Comparison of ENCODE assay signal across 8 cellular contexts in the genomic region with DNA sequence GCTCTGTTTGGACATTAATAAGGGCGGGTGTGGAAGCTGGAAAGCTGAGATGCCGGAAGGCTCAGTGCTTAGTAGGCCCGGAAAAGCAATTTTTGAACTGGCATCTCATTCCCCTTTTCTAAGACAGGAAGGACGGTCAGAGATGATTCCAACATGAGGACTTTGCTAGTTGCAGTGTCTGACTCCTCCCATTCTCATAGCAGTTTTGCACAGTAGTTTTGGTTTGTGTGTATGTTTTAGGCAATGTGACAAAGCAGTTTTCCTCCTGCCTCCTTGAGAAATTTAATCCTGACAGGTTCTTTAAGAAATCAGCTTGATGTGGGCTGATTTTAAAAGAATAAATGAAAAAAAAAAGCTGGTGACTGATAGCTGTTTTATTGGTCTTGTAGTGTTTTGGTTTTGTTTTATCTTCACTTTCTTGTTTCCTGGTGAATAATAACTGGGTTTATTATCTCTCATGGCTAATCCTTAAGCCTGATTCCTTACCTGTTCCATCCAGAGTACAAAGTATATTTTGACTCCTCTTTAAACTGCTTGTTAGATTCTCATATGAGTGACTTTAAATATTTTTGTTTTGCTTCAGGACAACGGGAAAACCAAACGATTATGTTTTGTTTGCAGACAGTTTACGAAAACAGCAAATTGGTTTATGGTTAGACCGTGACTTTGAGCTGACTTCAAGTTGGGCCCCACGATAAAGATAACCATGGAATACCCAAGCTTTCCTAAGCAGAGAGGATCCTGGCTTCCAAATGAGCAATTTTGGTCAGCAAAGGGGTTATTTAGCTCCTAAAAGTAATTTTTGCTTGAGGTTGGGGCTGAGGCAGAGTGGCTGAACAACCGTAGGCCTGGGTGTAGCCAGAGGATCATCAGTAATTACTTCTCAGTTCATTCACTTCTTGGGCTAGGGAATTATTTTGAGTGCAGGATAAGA. TPM values are rescaled to one million over a fixed set of nuclear protein-coding genes. Genes with fewer than 3 reads are reported as not detected.
A peak's percentile ranks its signal among the peaks of the same experiment; 100 is the strongest.
DNase-seq lines count a peak whose midpoint lies in the region; ATAC-seq, FAIRE-seq and TF ChIP-seq lines count a peak whose summit lies in the region.

No MANE protein-coding gene starts in this region.

- BruUV-seq in HepG2 (replicated peaks; lab: Mats Ljungman, UMichigan), result no TSS peak

- no peaks in the 10 kb centered on the region for H3K9me3 Mint-ChIP-seq in activated CD8-positive, alpha-beta T cell treated with anti-CD3 and anti-CD28 coated beads, Interleukin-2, amount 10 ng/mL, durations not matched to agents 7 days and 5 days (ENCODE audit: insufficient read depth)

- intact Hi-C loops in HepG2 (cut with micrococcal nuclease; ENCODE audit: unreplicated experiment) (loop anchor here (5.0 kb wide), 2 partner anchors 46 to 124 kb away; no protein-coding TSS in a partner anchor), lower leg skin (cut with DNase I; ENCODE audit: low total_unique reads) (no loop called here)

- TF ChIP-seq CTCF in HEK293 (tag by site-specific recombination; IDR thresholded peaks at IDR 0.05) (no peak), HepG2 (CRISPR knock-in tag; IDR thresholded peaks at IDR 0.05) (no peak), lower leg skin (IDR thresholded peaks at IDR 0.05) (no peak)

- ATAC-seq in activated CD8-positive, alpha-beta T cell treated with anti-CD3 and anti-CD28 coated beads, Interleukin-2, amount 10 ng/mL, durations not matched to agents 7 days and 5 days, result no peak
- no peak for ATAC-seq in HepG2
- ATAC-seq in GM21786 (IDR thresholded peaks at IDR 0.05; ENCODE audit: unreplicated experiment), result no peak

- H3K4me2 ChIP-seq in HepG2 (ENCODE audit: low read depth, low read length), result no peak overlapping the region

- H3K9me3 ChIP-seq in HEK293 (ENCODE audit: control insufficient read depth, insufficient read depth, low read depth, low read length), result no peaks in the 10 kb centered on the region
- no peaks in the 10 kb centered on the region for H3K9me3 ChIP-seq in HepG2 (ENCODE audit: low read length)

- H3K27me3 Mint-ChIP-seq in activated CD8-positive, alpha-beta T cell treated with anti-CD3 and anti-CD28 coated beads, Interleukin-2, amount 10 ng/mL, durations not matched to agents 7 days and 5 days (ENCODE audit: low read depth), result peaks cover 8% of the 10 kb centered on the region

- no peak for TF ChIP-seq RAD21 in HepG2 (CRISPR knock-in tag; IDR thresholded peaks at IDR 0.05)

- peaks cover 39% of the 10 kb centered on the region for H3K36me3 Mint-ChIP-seq in activated CD8-positive, alpha-beta T cell treated with anti-CD3 and anti-CD28 coated beads, Interleukin-2, amount 10 ng/mL, durations not matched to agents 7 days and 5 days (ENCODE audit: low read depth)

- peak; percentile 49 for FAIRE-seq in HepG2 (lab: Jason Lieb, UNC)

- in situ Hi-C loops in HepG2 (cut with HindIII; ENCODE audit: extremely low pct_ligation_motif_present, low pct_unique_long_range_greater_than_20kb), result no loop called here

- H3K36me3 ChIP-seq in HEK293 (ENCODE audit: control insufficient read depth in 2 of 2, insufficient read depth in 1 of 2, low read length in 2 of 2) (no peaks in the 10 kb centered on the region), HepG2 (replicated peaks in 1 of 2; ENCODE audit: control insufficient read depth in 1 of 2, insufficient read depth in 2 of 2, low read length in 2 of 2) (no peaks in the 10 kb centered on the region)

- TF ChIP-seq EP300 in HepG2 (IDR thresholded peaks at IDR 0.05; ENCODE audit: low read depth in 2 of 2, low read length in 2 of 2), result no peak
- TF ChIP-seq EP300 in HepG2 (CRISPR knock-in tag; IDR thresholded peaks at IDR 0.05; ENCODE audit: borderline replicate concordance), result no peak

- H3K27me3 ChIP-seq in HepG2 (ENCODE audit: control insufficient read depth in 1 of 2, insufficient read depth in 2 of 2, low read length in 2 of 2), result peaks cover 3 to 26% of the 10 kb centered on the region in 2 experiments; a peak in 4 of 5 replicates

- TF ChIP-seq POLR2A in HepG2 (IDR thresholded peaks at IDR 0.05; ENCODE audit: insufficient read depth in 1 of 2, low read depth in 2 of 2, low read length in 2 of 2) (no peak), lower leg skin (IDR thresholded peaks at IDR 0.05) (no peak)

- CTCF ChIA-PET in HEK293 (lab: Yijun Ruan, JAX), result interaction anchor here (0.5 to 1.5 kb wide), 3 partner anchors 10 to 126 kb away, joined by 3 to 4 read pairs (median 3); no protein-coding TSS in a partner anchor
- CTCF ChIA-PET in activated CD8-positive, alpha-beta T cell treated with anti-CD3 and anti-CD28 coated beads, Interleukin-2, amount 10 ng/mL, durations not matched to agents 7 days and 5 days (lab: Charles Lee), result interaction anchor here (0.7 to 3.4 kb wide), 15 partner anchors 9 to 125 kb away, joined by 3 to 26 read pairs (median 4); no protein-coding TSS in a partner anchor
- CTCF ChIA-PET in HepG2 (lab: Yijun Ruan, JAX; ENCODE audit: low intra/inter-chr PET ratio, low total read pairs), result no interaction called here

- peak; percentile 39 for DNase-seq in AG08395 (ENCODE audit: low spot score)
- no peak for DNase-seq in activated CD8-positive, alpha-beta T cell treated with anti-CD3 and anti-CD28 coated beads, Interleukin-2, amount 10 ng/mL, durations not matched to agents 7 days and 5 days
- no peak for DNase-seq in HepG2 (ENCODE audit: low spot score)
- no peak for DNase-seq in GF-D8 (lab: John Stamatoyannopoulos, UW)
- no peak for DNase-seq in C1 segment of cervical spinal cord (lab: John Stamatoyannopoulos, UW)
- DNase-seq in lower leg skin (ENCODE audit: low spot score in 2 of 2), result no peak

- 47% methylated on average over 10 of the region's 10 CpGs for WGBS in HepG2 (ENCODE audit: low lambda C conversion rate)
- WGBS in lower leg skin, 2 donors, result 79 to 85% methylated on average over 10 of the region's 10 CpGs

- H3K4me1 ChIP-seq in HEK293 (ENCODE audit: control insufficient read depth, insufficient read depth, low read length) (peaks cover 8% of the 10 kb centered on the region), HepG2 (ENCODE audit: insufficient read depth, low read length) (peaks cover 23% of the 10 kb centered on the region)

- no peaks in the 10 kb centered on the region for H4K20me1 ChIP-seq in HepG2 (ENCODE audit: insufficient read depth, low read length)

- POLR2A ChIA-PET in HEK293 (lab: Yijun Ruan, JAX) (no interaction called here), HepG2 (lab: Yijun Ruan, JAX) (no interaction called here)
- POLR2A ChIA-PET in activated CD8-positive, alpha-beta T cell treated with anti-CD3 and anti-CD28 coated beads, Interleukin-2, amount 10 ng/mL, durations not matched to agents 7 days and 5 days (lab: Charles Lee), result interaction anchor here (0.7 to 3.3 kb wide), 5 partner anchors 18 to 72 kb away, joined by 3 to 13 read pairs (median 10); no protein-coding TSS in a partner anchor

- H3K27ac ChIP-seq in HEK293 (ENCODE audit: extremely low read depth, low read depth, low read length) (peak overlapping the region; percentile 20; the same call in 1 of the 2 replicates), HepG2 (ENCODE audit: extremely low read length, insufficient read depth, low read length) (no peak overlapping the region)

- no peaks in the 10 kb centered on the region for H3K79me2 ChIP-seq in HepG2 (ENCODE audit: insufficient read depth, low read length)

- H3K4me3 ChIP-seq in HEK293 (ENCODE audit: low read depth, low read length) (no peak overlapping the region), HepG2 (replicated peaks in 1 of 3; ENCODE audit: insufficient read depth in 1 of 3, low read depth in 2 of 3, low read length in 3 of 3) (no peak overlapping the region), lower leg skin (ENCODE audit: low read depth, poor library complexity, severe bottlenecking) (no peak overlapping the region)

- no peak overlapping the region for H3K9ac ChIP-seq in HepG2 (ENCODE audit: insufficient read depth, low read depth, low read length)

- H3K27ac Mint-ChIP-seq in activated CD8-positive, alpha-beta T cell treated with anti-CD3 and anti-CD28 coated beads, Interleukin-2, amount 10 ng/mL, durations not matched to agents 7 days and 5 days, result peak overlapping the region; percentile 68

- H2AFZ ChIP-seq in HepG2 (ENCODE audit: low read length), result no peak overlapping the region

- H3K4me3 Mint-ChIP-seq in activated CD8-positive, alpha-beta T cell treated with anti-CD3 and anti-CD28 coated beads, Interleukin-2, amount 10 ng/mL, durations not matched to agents 7 days and 5 days, result peak overlapping the region; percentile 64

- H3K4me1 Mint-ChIP-seq in activated CD8-positive, alpha-beta T cell treated with anti-CD3 and anti-CD28 coated beads, Interleukin-2, amount 10 ng/mL, durations not matched to agents 7 days and 5 days (ENCODE audit: low read depth), result peaks cover 54% of the 10 kb centered on the region

RNA-seq across cellular contexts. Expression of gene PTPRJ, which starts 3.4 kb away (rescaled TPM):
- 10 to 100 TPM; 56.5 to 62.9 TPM for total RNA-seq in activated CD8-positive, alpha-beta T cell treated with anti-CD3 and anti-CD28 coated beads, Interleukin-2, amount 10 ng/mL, durations not matched to agents 7 days and 5 days
- total RNA-seq in HepG2 (2016; rRNA removed; fragmentation: Illumina TruSeq; extraction: Trizol), result 0.95 and 1.0 TPM in 2 replicates
- total RNA-seq in HepG2 (2016; cell fraction: cytosol; rRNA removed; fragmentation: Illumina TruSeq; extraction: Trizol; ENCODE audit: low read depth), result 0.61 and 0.79 TPM in 2 replicates
- 0.89 and 1.4 TPM in 2 replicates for total RNA-seq in HepG2 (2016; cell fraction: insoluble cytoplasmic fraction; rRNA removed; fragmentation: Illumina TruSeq; extraction: Trizol)
- total RNA-seq in HepG2 (2016; cell fraction: membrane; rRNA removed; fragmentation: Illumina TruSeq; extraction: Trizol), result 0.79 and 1.2 TPM in 2 replicates
- total RNA-seq in HepG2 (2016; cell fraction: nucleus; rRNA removed; fragmentation: Illumina TruSeq; extraction: Trizol), result 1.9 TPM in 2 replicates
- polyA plus RNA-seq in HepG2 (2011; rRNA removed), result 1.2 and 1.5 TPM in 2 replicates
- polyA plus RNA-seq in HepG2 (2011; cell fraction: cytosol; rRNA removed), result 1.1 and 1.5 TPM in 2 replicates
- polyA plus RNA-seq in HepG2 (2011; cell fraction: nucleus; rRNA removed), result 1.1 and 1.8 TPM in 2 replicates
- polyA plus RNA-seq in HepG2 (2012), result 2.1 and 2.2 TPM in 2 replicates
- 0.49 and 0.50 TPM in 2 replicates for polyA plus RNA-seq in HepG2 (2016; cell fraction: cytosol; fragmentation: Illumina TruSeq; extraction: Trizol; ENCODE audit: low read depth)
- 0.56 and 0.70 TPM in 2 replicates for polyA plus RNA-seq in HepG2 (2016; cell fraction: insoluble cytoplasmic fraction; fragmentation: Illumina TruSeq; extraction: Trizol; ENCODE audit: low read depth)
- polyA plus RNA-seq in HepG2 (2016; cell fraction: membrane; fragmentation: Illumina TruSeq; extraction: Trizol; ENCODE audit: low read depth), result 0.86 and 1.2 TPM in 2 replicates
- polyA plus RNA-seq in HepG2 (2016; cell fraction: nucleus; fragmentation: Illumina TruSeq; extraction: Trizol; ENCODE audit: insufficient read depth, low read depth), result 2.0 TPM in 2 replicates
- 1.9 and 21.7 TPM in 2 replicates for polyA minus RNA-seq in HepG2 (2011; rRNA and poly(A)+ RNA removed; ENCODE audit: low replicate concordance)
- polyA minus RNA-seq in HepG2 (2011; cell fraction: cytosol; rRNA and poly(A)+ RNA removed), result 2.8 and 3.1 TPM in 2 replicates
- polyA minus RNA-seq in HepG2 (2011; cell fraction: nucleus; rRNA and poly(A)+ RNA removed), result 2.7 and 3.6 TPM in 2 replicates
- total RNA-seq in lower leg skin, result 10 to 100 TPM in 2 of 4 donors, 1 to 10 TPM in 2; 4.2 to 26.2 (median 9.2) TPM
